Comparison of ENCODE assay signal across 8 cellular contexts in genomic region chr1:74197657-74198552, GRCh38.
A peak's percentile ranks its signal among the peaks of the same experiment; 100 is the strongest.
DNase-seq lines count a peak whose midpoint lies in the region; ATAC-seq and TF ChIP-seq lines count a peak whose summit lies in the region.

TSS of gene FPGT (plus strand) at chr1:74198242. CDS start at chr1:74198279, 37 bp downstream.
TSS of gene LRRIQ3 (minus strand) at chr1:74198176. CDS start at chr1:74183684, 14,492 bp downstream.

- H3K27ac Mint-ChIP-seq in central memory CD8-positive, alpha-beta T cell (ENCODE audit: low read depth): peak within 1 kb of the TSS; percentile 92

- DNase-seq in AG09319 (ENCODE audit: extremely low read depth, low read depth) (peak; percentile 92), NCI-H345 (lab: John Stamatoyannopoulos, UW) (peak; percentile 97), inferior parietal cortex (ENCODE audit: extremely low spot score) (peak; percentile 92), smooth muscle cell of the brain vasculature (ENCODE audit: low read depth, low spot score) (peak; percentile 90)
- DNase-seq in activated CD4-positive, CD25-positive, alpha-beta regulatory T cell (lab: John Stamatoyannopoulos, UW): peak; percentile 86 to 91 (median 88)
- DNase-seq in central memory CD8-positive, alpha-beta T cell (ENCODE audit: low spot score in 2 of 2): peak; percentile 92 to 94

- TF ChIP-seq CTCF in AG09319 (IDR thresholded peaks at IDR 0.05; ENCODE audit: low read depth, low read length): no peak

- ATAC-seq in GM19025 (IDR thresholded peaks at IDR 0.05; ENCODE audit: low read depth, unreplicated experiment) (peak; percentile 95), HG03280 (IDR thresholded peaks at IDR 0.05; ENCODE audit: unreplicated experiment) (peak; percentile 96)
- peak; percentile 93 for ATAC-seq in central memory CD8-positive, alpha-beta T cell (replicated peaks; ENCODE audit: extremely low read depth, poor library complexity, severe bottlenecking)

- H3K27me3 Mint-ChIP-seq in central memory CD8-positive, alpha-beta T cell: no peaks in the 10 kb centered on the region

- peaks cover 16% of the 10 kb centered on the region for H3K4me1 Mint-ChIP-seq in central memory CD8-positive, alpha-beta T cell

- H3K9me3 Mint-ChIP-seq in central memory CD8-positive, alpha-beta T cell: no peaks in the 10 kb centered on the region

- H3K4me3 Mint-ChIP-seq in central memory CD8-positive, alpha-beta T cell: peak within 1 kb of the TSS; percentile 88

- peaks cover 8% of the 10 kb centered on the region for H3K36me3 Mint-ChIP-seq in central memory CD8-positive, alpha-beta T cell (ENCODE audit: insufficient read depth)

Comparison
In these comparisons a context has a peak if more than half of its experiments do, and no peak if none do; other contexts are left out.
1. Peak in every context shown above with its lines: DNase-seq and ATAC-seq.